25 cellular contexts compared by ENCODE assay signal in genomic region chr6:104418839-104419238, GRCh38.
"Had no signal": no experiment of that assay in that cellular context is flagged by ENCODE, and none has a peak within 500 bp of the region (broad histone marks: within the 10 kb centered on the region; RNA-seq: fewer than 3 reads in every experiment).

No MANE protein-coding gene starts in this region.

- H3K9me3 ChIP-seq: stomach, suprapubic skin, testis, thoracic aorta, thyroid gland, tibial artery, tibial nerve, transverse colon, upper lobe of left lung, upper lobe of right lung, uterus, vagina had no signal

- H3K4me1 ChIP-seq: stomach, suprapubic skin, testis, thyroid gland, tibial artery, tibial nerve, upper lobe of right lung, uterus, vagina had no signal

- DNase-seq: stimulated activated CD4-positive, alpha-beta T cell treated with anti-CD3 and anti-CD28 coated beads, Interleukin-2, amount 100 ng/mL, for 48 hours; stimulated activated CD4-positive, alpha-beta T cell treated with anti-CD3 and anti-CD28 coated beads, Interleukin-4, amount 100 ng/mL, for 1 hour; stimulated activated CD4-positive, alpha-beta T cell treated with anti-CD3 and anti-CD28 coated beads, Interleukin-4, amount 100 ng/mL, for 24 hours; stimulated activated CD4-positive, alpha-beta T cell treated with anti-CD3 and anti-CD28 coated beads, Interleukin-4, amount 100 ng/mL, for 4 hours; stimulated activated CD8-positive, alpha-beta memory T cell treated with anti-CD3 and anti-CD28 coated beads, Interleukin-4, amount 100 ng/mL, for 48 hours; stimulated activated naive B cell treated with anti-CD40 and anti-IgM and Interleukin-4, amounts not matched to agents 10 μg/mL and 1 μg/mL and 100 μg/mL, for 72 hours; stimulated activated naive CD4-positive, alpha-beta T cell; stimulated activated naive CD4-positive, alpha-beta T cell treated with Interleukin-2 at 50 U/mL for 16 hours; stimulated activated naive CD8-positive, alpha-beta T cell treated with anti-CD3 and anti-CD28 coated beads, Interleukin-15, amount 100 ng/mL, for 72 hours; stimulated activated naive CD8-positive, alpha-beta T cell treated with anti-CD3 and anti-CD28 coated beads, Interleukin-15, Interleukin-2, amounts not matched to agents 100 U/mL and 50 U/mL, for 24 hours; stomach; substantia nigra; testis; thyroid gland; tibial artery; transverse colon; trophoblast cell; upper lobe of left lung; upper lobe of right lung; uterus had no signal

- H3K36me3 ChIP-seq: stomach, suprapubic skin, thoracic aorta, thyroid gland, tibial artery, tibial nerve, transverse colon, upper lobe of left lung, upper lobe of right lung, uterus, vagina had no signal

- H3K27ac ChIP-seq: stomach, suprapubic skin, testis, thoracic aorta, thyroid gland, tibial artery, tibial nerve, transverse colon, upper lobe of left lung, upper lobe of right lung, uterus, vagina had no signal

- H3K27me3 ChIP-seq: stomach, suprapubic skin, testis, thyroid gland, tibial artery, tibial nerve, transverse colon, upper lobe of left lung, upper lobe of right lung, uterus, vagina had no signal

- FAIRE-seq: urothelium cell line had no signal

- H3K4me3 ChIP-seq: stomach, suprapubic skin, testis, thoracic aorta, thyroid gland, tibial artery, tibial nerve, transverse colon, upper lobe of left lung, upper lobe of right lung, uterus, vagina had no signal
